12 cellular contexts compared by ENCODE assay signal in genomic region chr1:228737613-228738012, GRCh38. TPM values are rescaled to one million over a fixed set of nuclear protein-coding genes. Genes with fewer than 3 reads are reported as not detected.
DNase-seq lines count a peak whose midpoint lies in the region; ATAC-seq, FAIRE-seq and TF ChIP-seq lines count a peak whose summit lies in the region.
"Had no signal": no experiment of that assay in that cellular context is flagged by ENCODE, and none has a peak within 500 bp of the region (broad histone marks: within the 10 kb centered on the region; RNA-seq: fewer than 3 reads in every experiment).

No MANE protein-coding gene starts in this region.

- no peak for TF ChIP-seq RAD21 in HepG2 (CRISPR knock-in tag; IDR thresholded peaks at IDR 0.05)

- H3K4me3 Mint-ChIP-seq in CD4-positive, alpha-beta memory T cell, result peak overlapping the region; percentile 74 to 96 (median 92)

- TF ChIP-seq EP300 in HepG2 (IDR thresholded peaks at IDR 0.05; ENCODE audit: low read depth in 2 of 2, low read length in 2 of 2) (no peak), HepG2 (CRISPR knock-in tag; IDR thresholded peaks at IDR 0.05; ENCODE audit: borderline replicate concordance) (no peak)

- peak overlapping the region; percentile 41 for H3K27ac ChIP-seq in CD4-positive, alpha-beta memory T cell (ENCODE audit: low read depth, low read length)
- H3K27ac ChIP-seq in ascending aorta (peak overlapping the region; percentile 96 to 97), HepG2 (ENCODE audit: extremely low read length, insufficient read depth, low read length) (peak overlapping the region; percentile 61), gastrocnemius medialis (peak overlapping the region; percentile 84 to 93 (median 88)), foreskin keratinocyte (no peak overlapping the region)
- H3K27ac ChIP-seq: BLaER1 treated with 17β-estradiol and CSF1 and Interleukin-3, amounts not matched to agents 10 nM and 100 nM had no signal

- H3K36me3 ChIP-seq in CD4-positive, alpha-beta memory T cell (ENCODE audit: insufficient read depth, low read length), result no peaks in the 10 kb centered on the region
- H3K36me3 ChIP-seq in ascending aorta, result peaks cover 17 to 40% of the 10 kb centered on the region in 2 donors
- H3K36me3 ChIP-seq in HepG2 (replicated peaks in 1 of 2; ENCODE audit: control insufficient read depth in 1 of 2, insufficient read depth in 2 of 2, low read length in 2 of 2), result peaks cover 8 to 22% of the 10 kb centered on the region in 2 experiments
- peaks cover 0 to 2% of the 10 kb centered on the region in 2 donors for H3K36me3 ChIP-seq in gastrocnemius medialis

- H3K36me3 Mint-ChIP-seq in CD4-positive, alpha-beta memory T cell, result peaks cover 13 to 18% of the 10 kb centered on the region in 2 donors

- no peaks in the 10 kb centered on the region for H3K27me3 ChIP-seq in CD4-positive, alpha-beta memory T cell (ENCODE audit: insufficient read depth, low read length)
- no peaks in the 10 kb centered on the region for H3K27me3 ChIP-seq in ascending aorta
- H3K27me3 ChIP-seq in HepG2 (ENCODE audit: control insufficient read depth in 1 of 2, insufficient read depth in 2 of 2, low read length in 2 of 2), result no peaks in the 10 kb centered on the region; a peak in 1 of 5 replicates
- H3K27me3 ChIP-seq in gastrocnemius medialis, result no peaks in the 10 kb centered on the region
- H3K27me3 ChIP-seq in foreskin keratinocyte, result peaks cover 84% of the 10 kb centered on the region

- intact Hi-C loops in CD4-positive, alpha-beta memory T cell (cut with micrococcal nuclease), result loop anchor here (5.0 kb wide), 3 partner anchors 55 to 605 kb away; partner anchors contain the start of gene CCSAP
- intact Hi-C loops in ascending aorta (cut with DNase I), result loop anchor here (5.0 kb wide), 4 partner anchors 125 to 350 kb away; no protein-coding TSS in a partner anchor
- intact Hi-C loops in HepG2 (cut with micrococcal nuclease; ENCODE audit: unreplicated experiment), result loop anchor here (2.0 to 10.0 kb wide), 4 partner anchors 99 to 419 kb away; no protein-coding TSS in a partner anchor
- intact Hi-C loops in gastrocnemius medialis (cut with DNase I; ENCODE audit: low total_unique reads), result loop anchor here (5.0 to 10.0 kb wide), 3 partner anchors 75 to 277 kb away; no protein-coding TSS in a partner anchor

- no peaks in the 10 kb centered on the region for H3K27me3 Mint-ChIP-seq in CD4-positive, alpha-beta memory T cell

- H3K9ac ChIP-seq in HepG2 (ENCODE audit: insufficient read depth, low read depth, low read length), result peak overlapping the region; percentile 90

- no TSS peak for BruUV-seq in HepG2 (replicated peaks; lab: Mats Ljungman, UMichigan)

- peak overlapping the region; percentile 83 for H3K4me2 ChIP-seq in HepG2 (ENCODE audit: low read depth, low read length)

- H3K4me1 ChIP-seq in CD4-positive, alpha-beta memory T cell (ENCODE audit: insufficient read depth, low read length), result peaks cover 32% of the 10 kb centered on the region
- H3K4me1 ChIP-seq in ascending aorta, result peaks cover 3 to 32% of the 10 kb centered on the region in 2 donors
- peaks cover 51% of the 10 kb centered on the region for H3K4me1 ChIP-seq in HepG2 (ENCODE audit: insufficient read depth, low read length)
- H3K4me1 ChIP-seq in gastrocnemius medialis, result peaks cover 38 to 45% of the 10 kb centered on the region in 2 donors
- H3K4me1 ChIP-seq in foreskin keratinocyte, result no peaks in the 10 kb centered on the region

- H3K4me1 Mint-ChIP-seq in CD4-positive, alpha-beta memory T cell, result peaks cover 24 to 49% (median 33%) of the 10 kb centered on the region in 4 donors

- 49% methylated on average over 8 of the region's 8 CpGs for WGBS in HepG2 (ENCODE audit: low lambda C conversion rate)

- no peaks in the 10 kb centered on the region for H4K20me1 ChIP-seq in HepG2 (ENCODE audit: insufficient read depth, low read length)

- H3K79me2 ChIP-seq in HepG2 (ENCODE audit: insufficient read depth, low read length), result peaks cover 34% of the 10 kb centered on the region

- in situ Hi-C loops in HepG2 (cut with HindIII; ENCODE audit: extremely low pct_ligation_motif_present, low pct_unique_long_range_greater_than_20kb) (loop anchor here (5.0 to 10.0 kb wide), 2 partner anchors 420 to 487 kb away; no protein-coding TSS in a partner anchor), gastrocnemius medialis (cut with MboI; ENCODE audit: low sequenced_read_pairs in 4 of 4) (loop anchor here in 2 of 4 donors (10.0 to 25.0 kb wide), 2 partner anchors 127 to 500 kb away; no protein-coding TSS in a partner anchor)

- CTCF ChIA-PET in CD4-positive, alpha-beta memory T cell (lab: Charles Lee; ENCODE audit: partially characterized antibody), result interaction anchor here (1.2 to 9.0 kb wide), 7 partner anchors 44 to 770 kb away, joined by 3 to 166 read pairs (median 3); partner anchors contain the start of gene NUP133
- CTCF ChIA-PET in HepG2 (lab: Yijun Ruan, JAX; ENCODE audit: low intra/inter-chr PET ratio, low total read pairs), result no interaction called here

- H3K27ac Mint-ChIP-seq in CD4-positive, alpha-beta memory T cell, result peak overlapping the region; percentile 78 to 91 (median 84)

- DNase-seq in CD4-positive, alpha-beta memory T cell, result peak in 1 of 5 donors; percentile 16
- DNase-seq in ascending aorta (ENCODE audit: low spot score in 2 of 2), result no peak
- DNase-seq in HepG2 (ENCODE audit: low spot score), result no peak
- DNase-seq in gastrocnemius medialis, result peak; percentile 29 to 31
- no peak for DNase-seq in AML-193 (lab: John Stamatoyannopoulos, UW)
- DNase-seq in foreskin keratinocyte, result no peak
- no peak for DNase-seq in OCI-M2 (lab: John Stamatoyannopoulos, UW; ENCODE audit: unreplicated experiment)
- no peak for DNase-seq in activated CD4-positive, CD25-positive, alpha-beta regulatory T cell treated with anti-CD3 and anti-CD28 coated beads, Interleukin-2, amount 50 U/mL, for 72 hours
- DNase-seq: activated CD4-positive, alpha-beta T cell treated with anti-CD3 and anti-CD28 coated beads, Interleukin-2, amount 50 U/mL, for 48 hours; NCI-H510A; stimulated activated CD4-positive, alpha-beta T cell treated with anti-CD3 and anti-CD28 coated beads, Interleukin-4, amount 100 ng/mL, for 24 hours had no signal

- TF ChIP-seq POLR2A in HepG2 (IDR thresholded peaks at IDR 0.05; ENCODE audit: insufficient read depth in 1 of 2, low read depth in 2 of 2, low read length in 2 of 2) (no peak), gastrocnemius medialis (IDR thresholded peaks at IDR 0.05) (no peak)

- POLR2A ChIA-PET in CD4-positive, alpha-beta memory T cell (lab: Charles Lee; ENCODE audit: partially characterized antibody), result interaction anchor here (0.8 to 1.4 kb wide), 3 partner anchors 11 to 27 kb away, joined by 3 to 4 read pairs (median 3); no protein-coding TSS in a partner anchor
- POLR2A ChIA-PET in HepG2 (lab: Yijun Ruan, JAX), result interaction anchor here (5.6 kb wide), 1 partner anchor 100 kb away, joined by 46 read pairs; no protein-coding TSS in a partner anchor

- no peaks in the 10 kb centered on the region for H3K9me3 Mint-ChIP-seq in CD4-positive, alpha-beta memory T cell

- no peak overlapping the region for H2AFZ ChIP-seq in HepG2 (ENCODE audit: low read length)

- H3K9me3 ChIP-seq in CD4-positive, alpha-beta memory T cell (ENCODE audit: control insufficient read depth in 1 of 2, low read length in 2 of 2), result no peaks in the 10 kb centered on the region
- H3K9me3 ChIP-seq in ascending aorta, result no peaks in the 10 kb centered on the region
- H3K9me3 ChIP-seq in HepG2 (ENCODE audit: low read length), result no peaks in the 10 kb centered on the region
- no peaks in the 10 kb centered on the region for H3K9me3 ChIP-seq in gastrocnemius medialis
- H3K9me3 ChIP-seq: BLaER1 treated with 17β-estradiol and CSF1 and Interleukin-3, amounts not matched to agents 10 nM and 100 nM had no signal

- ATAC-seq in HepG2, result peak; percentile 39
- ATAC-seq in gastrocnemius medialis, result peak; percentile 46 to 54
- ATAC-seq in foreskin keratinocyte, result no peak

- peak overlapping the region in 1 of 2 donors; percentile 47 for H3K4me3 ChIP-seq in CD4-positive, alpha-beta memory T cell (ENCODE audit: low read length in 2 of 2)
- H3K4me3 ChIP-seq in ascending aorta (peak overlapping the region; percentile 97 to 98), HepG2 (replicated peaks in 1 of 3; ENCODE audit: insufficient read depth in 1 of 3, low read depth in 2 of 3, low read length in 3 of 3) (peak overlapping the region; percentile 85 to 94 (median 86); a peak in 5 of 6 replicates), gastrocnemius medialis (peak overlapping the region; percentile 78 to 97 (median 81))

- no peak for FAIRE-seq in HepG2 (lab: Jason Lieb, UNC)

- no peak for TF ChIP-seq CTCF in ascending aorta (IDR thresholded peaks at IDR 0.05)
- TF ChIP-seq CTCF in HepG2 (CRISPR knock-in tag; IDR thresholded peaks at IDR 0.05), result no peak
- TF ChIP-seq CTCF in gastrocnemius medialis (IDR thresholded peaks at IDR 0.05 in 4 of 5, conservative IDR thresholded peaks at IDR 0.05 in 1 of 5), result no peak
- TF ChIP-seq CTCF in foreskin keratinocyte (conservative IDR thresholded peaks at IDR 0.05), result no peak

RNA-seq across cellular contexts. Expression of gene RHOU, which starts 2.3 kb away (rescaled TPM):
- total RNA-seq in CD4-positive, alpha-beta memory T cell, result 1 to 10 TPM; 3.4 to 4.1 TPM
- under 1 TPM; 0.29 to 0.62 TPM for polyA plus RNA-seq in CD4-positive, alpha-beta memory T cell
- total RNA-seq in ascending aorta (27.7 TPM), HepG2 (2016; rRNA removed; fragmentation: Illumina TruSeq; extraction: Trizol) (18.5 and 23.6 TPM in 2 replicates), gastrocnemius medialis (10 to 100 TPM; 11.8 to 65.2 (median 47.4) TPM), foreskin keratinocyte (0.46 and 1.1 TPM in 2 replicates)
- 3.3 and 4.3 TPM in 2 replicates for total RNA-seq in HepG2 (2016; cell fraction: cytosol; rRNA removed; fragmentation: Illumina TruSeq; extraction: Trizol; ENCODE audit: low read depth)
- 19.1 and 24.0 TPM in 2 replicates for total RNA-seq in HepG2 (2016; cell fraction: insoluble cytoplasmic fraction; rRNA removed; fragmentation: Illumina TruSeq; extraction: Trizol)
- 14.7 and 15.0 TPM in 2 replicates for total RNA-seq in HepG2 (2016; cell fraction: membrane; rRNA removed; fragmentation: Illumina TruSeq; extraction: Trizol)
- total RNA-seq in HepG2 (2016; cell fraction: nucleus; rRNA removed; fragmentation: Illumina TruSeq; extraction: Trizol), result 12.1 and 12.4 TPM in 2 replicates
- polyA plus RNA-seq in HepG2 (2011; rRNA removed) (11.9 and 14.7 TPM in 2 replicates), foreskin keratinocyte (0.27 and 0.46 TPM in 2 replicates)
- 8.3 and 12.2 TPM in 2 replicates for polyA plus RNA-seq in HepG2 (2011; cell fraction: cytosol; rRNA removed)
- polyA plus RNA-seq in HepG2 (2011; cell fraction: nucleus; rRNA removed), result 6.9 and 11.2 TPM in 2 replicates
- 22.4 and 26.2 TPM in 2 replicates for polyA plus RNA-seq in HepG2 (2012)
- 2.4 and 3.1 TPM in 2 replicates for polyA plus RNA-seq in HepG2 (2016; cell fraction: cytosol; fragmentation: Illumina TruSeq; extraction: Trizol; ENCODE audit: low read depth)
- 29.9 and 30.8 TPM in 2 replicates for polyA plus RNA-seq in HepG2 (2016; cell fraction: insoluble cytoplasmic fraction; fragmentation: Illumina TruSeq; extraction: Trizol; ENCODE audit: low read depth)
- 9.4 and 10.5 TPM in 2 replicates for polyA plus RNA-seq in HepG2 (2016; cell fraction: membrane; fragmentation: Illumina TruSeq; extraction: Trizol; ENCODE audit: low read depth)
- polyA plus RNA-seq in HepG2 (2016; cell fraction: nucleus; fragmentation: Illumina TruSeq; extraction: Trizol; ENCODE audit: insufficient read depth, low read depth), result 22.5 and 23.1 TPM in 2 replicates
- 2.0 and 14.2 TPM in 2 replicates for polyA minus RNA-seq in HepG2 (2011; rRNA and poly(A)+ RNA removed; ENCODE audit: low replicate concordance)
- polyA minus RNA-seq in HepG2 (2011; cell fraction: cytosol; rRNA and poly(A)+ RNA removed), result 15.8 and 19.7 TPM in 2 replicates
- polyA minus RNA-seq in HepG2 (2011; cell fraction: nucleus; rRNA and poly(A)+ RNA removed), result 5.9 and 12.1 TPM in 2 replicates

Comparison
In these comparisons a context has a peak if more than half of its experiments do, and no peak if none do; other contexts are left out.
1. DNase-seq: peak in gastrocnemius medialis (2 of 2); none in ascending aorta (0 of 2), HepG2 (single experiment), AML-193 (0 of 2), foreskin keratinocyte (0 of 2), OCI-M2 (single experiment) and activated CD4-positive, CD25-positive, alpha-beta regulatory T cell treated with anti-CD3 and anti-CD28 coated beads, Interleukin-2, amount 50 U/mL, for 72 hours (single experiment).